28 cellular contexts compared by ENCODE assay signal in the genomic region with DNA sequence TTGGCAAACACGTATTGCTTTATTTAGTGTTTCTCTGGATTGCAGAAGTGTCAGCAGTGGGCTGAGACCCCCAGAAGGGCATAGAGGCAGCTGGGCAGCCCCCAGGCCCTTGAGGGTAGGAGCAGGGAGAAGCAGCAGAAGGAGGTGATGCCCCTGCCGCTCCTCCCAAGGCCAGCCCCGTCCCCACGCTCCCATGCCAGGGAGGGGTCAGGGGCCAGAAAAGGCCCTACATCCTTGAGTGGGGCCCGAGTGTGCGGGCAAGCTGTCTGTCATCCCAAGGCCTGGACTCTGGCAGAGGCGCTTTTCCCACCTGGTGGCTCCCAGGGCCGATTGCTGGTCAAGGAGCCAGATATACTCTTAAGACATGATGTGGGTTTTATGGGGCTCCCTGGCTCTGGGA.
"Had no signal": no experiment of that assay in that cellular context is flagged by ENCODE, and none has a peak within 500 bp of the region (broad histone marks: within the 10 kb centered on the region; RNA-seq: fewer than 3 reads in every experiment).

No MANE protein-coding gene starts in this region.

- ATAC-seq: gastroesophageal sphincter, sciatic nerve had no signal

- H3K27ac ChIP-seq: colonic mucosa, hepatocyte, ovary, thoracic aorta, upper lobe of right lung had no signal

- H3K9me3 Mint-ChIP-seq: memory B cell; stimulated activated naive CD8-positive, alpha-beta T cell treated with anti-CD3 and anti-CD28 coated beads, Interleukin-15, Interleukin-2, amounts not matched to agents 100 ng/mL and 50 ng/mL, for 24 hours had no signal

- DNase-seq: activated CD4-positive, alpha-beta T cell treated with anti-CD3 and anti-CD28 coated beads for 4 hours; activated CD4-positive, alpha-beta T cell treated with anti-CD3 and anti-CD28 coated beads, Interleukin-2, amount 50 U/mL, for 4 hours; activated effector memory CD4-positive, alpha-beta T cell treated with Interleukin-2 at 50 U/mL for 16 hours; activated naive CD4-positive, alpha-beta T cell treated with Interleukin-2 at 50 U/mL for 16 hours; activated naive CD8-positive, alpha-beta T cell treated with anti-CD3 and anti-CD28 coated beads, Interleukin-2, amount 10 ng/mL, durations not matched to agents 7 days and 5 days; activated T-cell treated with anti-CD3 and anti-CD28 coated beads for 4 hours; cerebellar nuclear complex; colonic mucosa; dorsolateral prefrontal cortex; effector memory CD4-positive, alpha-beta T cell; left cardiac atrium; midbrain; naive thymus-derived CD4-positive, alpha-beta T cell; stimulated activated CD4-positive, alpha-beta T cell treated with anti-CD3 and anti-CD28 coated beads, Interleukin-12 subunit alpha, Interleukin-12 subunit beta, amount 100 ng/mL, for 4 hours; stimulated activated CD4-positive, alpha-beta T cell treated with anti-CD3 and anti-CD28 coated beads, Interleukin-4, amount 100 ng/mL, for 1 hour; upper lobe of right lung had no signal

- H3K27ac Mint-ChIP-seq: activated naive CD8-positive, alpha-beta T cell treated with anti-CD3 and anti-CD28 coated beads, Interleukin-2, amount 10 ng/mL, durations not matched to agents 7 days and 5 days; progenitor cell of endocrine pancreas; stimulated activated naive CD8-positive, alpha-beta T cell treated with anti-CD3 and anti-CD28 coated beads, Interleukin-15, Interleukin-2, amounts not matched to agents 100 ng/mL and 50 ng/mL, for 24 hours had no signal

- H3K4me2 ChIP-seq: hepatocyte had no signal

- H3K9me3 ChIP-seq: ascending aorta, colonic mucosa, gastroesophageal sphincter, ovary, thoracic aorta, upper lobe of right lung had no signal

- H3K36me3 ChIP-seq: colonic mucosa, ovary had no signal

- H3K4me1 Mint-ChIP-seq: brain had no signal

- H3K27me3 Mint-ChIP-seq: brain, progenitor cell of endocrine pancreas had no signal

- H3K4me3 Mint-ChIP-seq: activated naive CD8-positive, alpha-beta T cell treated with anti-CD3 and anti-CD28 coated beads, Interleukin-2, amount 10 ng/mL, durations not matched to agents 7 days and 5 days; brain; stimulated activated naive CD8-positive, alpha-beta T cell treated with anti-CD3 and anti-CD28 coated beads, Interleukin-15, Interleukin-2, amounts not matched to agents 100 ng/mL and 50 ng/mL, for 24 hours had no signal

- H2AFZ ChIP-seq: hepatocyte had no signal

- H3K4me3 ChIP-seq: ascending aorta, cardiac muscle cell, colonic mucosa, dorsolateral prefrontal cortex, gastroesophageal sphincter, hepatocyte, ovary, skin epidermis, thoracic aorta, upper lobe of right lung had no signal

- H3K27me3 ChIP-seq: ascending aorta, cardiac muscle cell, colonic mucosa, dorsolateral prefrontal cortex, gastroesophageal sphincter, hepatocyte, ovary, upper lobe of right lung had no signal
